22 cellular contexts compared by ENCODE assay signal in the genomic region with DNA sequence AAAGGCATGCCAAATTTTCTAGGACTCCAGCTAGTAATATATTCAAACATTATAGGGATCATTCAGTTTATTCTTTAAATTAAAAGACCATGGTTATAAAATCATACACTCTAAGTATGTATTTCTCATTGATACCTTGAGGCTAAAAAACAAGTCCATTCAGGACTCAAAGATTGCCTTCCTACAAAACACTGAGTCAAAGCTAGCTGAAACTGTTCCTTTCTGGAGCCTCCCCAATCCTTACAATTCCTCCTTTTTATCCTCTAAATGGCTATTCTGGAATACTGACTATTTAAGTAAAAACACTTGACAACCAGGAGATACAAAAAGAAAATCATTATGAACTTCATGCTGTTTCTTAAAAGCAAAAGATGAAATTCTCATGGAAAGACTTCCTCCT. TPM values are rescaled to one million over a fixed set of nuclear protein-coding genes. Genes with fewer than 3 reads are reported as not detected.
A peak's percentile ranks its signal among the peaks of the same experiment; 100 is the strongest.
DNase-seq lines count a peak whose midpoint lies in the region; ATAC-seq, FAIRE-seq and TF ChIP-seq lines count a peak whose summit lies in the region.
"Had no signal": no experiment of that assay in that cellular context is flagged by ENCODE, and none has a peak within 500 bp of the region (broad histone marks: within the 10 kb centered on the region; RNA-seq: fewer than 3 reads in every experiment).

No MANE protein-coding gene starts in this region.

- no peaks in the 10 kb centered on the region for H3K27me3 ChIP-seq in bronchial epithelial cell (ENCODE audit: control insufficient read depth, insufficient read depth, low read length)
- peaks cover 2% of the 10 kb centered on the region for H3K27me3 ChIP-seq in foreskin keratinocyte
- H3K27me3 ChIP-seq: BLaER1 had no signal

- H3K9me3 Mint-ChIP-seq in neural crest cell: no peaks in the 10 kb centered on the region
- H3K9me3 Mint-ChIP-seq: CD4-positive, alpha-beta T cell; CD8-positive, alpha-beta memory T cell; HFFc6 had no signal

- no peak overlapping the region for H3K4me3 ChIP-seq in bronchial epithelial cell (ENCODE audit: low read depth, low read length)
- H3K4me3 ChIP-seq: BLaER1, GM12878, HAP-1 had no signal

- peaks cover 10% of the 10 kb centered on the region for H3K4me1 Mint-ChIP-seq in neural crest cell

- ATAC-seq in foreskin keratinocyte (no peak), GM19351 (IDR thresholded peaks at IDR 0.05; ENCODE audit: unreplicated experiment) (no peak), GM21447 (IDR thresholded peaks at IDR 0.05; ENCODE audit: unreplicated experiment) (no peak)
- ATAC-seq: GM12878 had no signal

- DNase-seq in bronchial epithelial cell (ENCODE audit: low read depth): peak; percentile 47
- DNase-seq in foreskin keratinocyte: peak; percentile 12 to 58
- DNase-seq in neural crest cell (ENCODE audit: low read depth, low spot score): no peak
- no peak for DNase-seq in AG20443 (ENCODE audit: low spot score)
- DNase-seq: CD4-positive, alpha-beta T cell; CD8-positive, alpha-beta memory T cell; DMS 273 treated with DMSO at 0.1 percent for 48 hours; DMS79; EL; GDM1; GOT3; HFFc6 had no signal

- TF ChIP-seq CTCF in bronchial epithelial cell (IDR thresholded peaks at IDR 0.05; ENCODE audit: insufficient read depth, low read length, severe bottlenecking): no peak
- TF ChIP-seq CTCF in foreskin keratinocyte (conservative IDR thresholded peaks at IDR 0.05): no peak
- TF ChIP-seq CTCF in neural crest cell (conservative IDR thresholded peaks at IDR 0.05): no peak

- no peaks in the 10 kb centered on the region for H3K36me3 ChIP-seq in bronchial epithelial cell (ENCODE audit: control insufficient read depth, insufficient read depth, low read length)
- H3K36me3 ChIP-seq: BLaER1, HAP-1 had no signal

- H3K27ac ChIP-seq in foreskin keratinocyte: peak overlapping the region; percentile 33
- H3K27ac ChIP-seq: BLaER1, C4-2B had no signal

- H3K27me3 Mint-ChIP-seq in neural crest cell (ENCODE audit: low read depth): peaks cover 7% of the 10 kb centered on the region
- H3K27me3 Mint-ChIP-seq: CD4-positive, alpha-beta T cell had no signal

- H3K27ac Mint-ChIP-seq in neural crest cell (ENCODE audit: unreplicated experiment): no peak overlapping the region
- H3K27ac Mint-ChIP-seq: B cell; CD4-positive, alpha-beta T cell; HFFc6 had no signal

- peak overlapping the region; percentile 11 for H3K4me3 Mint-ChIP-seq in neural crest cell
- H3K4me3 Mint-ChIP-seq: B cell; CD4-positive, alpha-beta T cell; HFFc6 had no signal

- H3K36me3 Mint-ChIP-seq in neural crest cell (ENCODE audit: low read depth): no peaks in the 10 kb centered on the region

- no peak for FAIRE-seq in bronchial epithelial cell (lab: Jason Lieb, UNC)
- FAIRE-seq: D721Med, GM12878, GM19239, H54 had no signal

- H3K4me1 ChIP-seq in foreskin keratinocyte: peaks cover 10% of the 10 kb centered on the region

RNA-seq across cellular contexts. Expression of a gene that starts 4.9 kb away (rescaled TPM):
- total RNA-seq in bronchial epithelial cell (35.1 and 53.7 TPM in 2 replicates), foreskin keratinocyte (70.2 and 72.5 TPM in 2 replicates), neural crest cell (72.4 and 73.8 TPM in 2 replicates)
- polyA plus RNA-seq in foreskin keratinocyte: 50.0 and 54.6 TPM in 2 replicates

RNA-seq across cellular contexts. Expression of a gene that starts 40.5 kb away (rescaled TPM):
- 419 and 486 TPM in 2 replicates for total RNA-seq in bronchial epithelial cell
- 364 and 470 TPM in 2 replicates for total RNA-seq in foreskin keratinocyte
- polyA plus RNA-seq in foreskin keratinocyte: 560 and 763 TPM in 2 replicates
- total RNA-seq in neural crest cell: 11.1 and 12.3 TPM in 2 replicates

RNA-seq across cellular contexts. Expression of a gene that starts 48.6 kb away (rescaled TPM):
- total RNA-seq in bronchial epithelial cell (10.6 and 11.8 TPM in 2 replicates), foreskin keratinocyte (15.9 and 16.7 TPM in 2 replicates), neural crest cell (25.7 and 26.5 TPM in 2 replicates)
- 19.3 and 24.5 TPM in 2 replicates for polyA plus RNA-seq in foreskin keratinocyte

Comparison
In these comparisons a context has a peak if more than half of its experiments do, and no peak if none do; other contexts are left out.
1. DNase-seq: peak in bronchial epithelial cell (single experiment) and foreskin keratinocyte (2 of 2); none in neural crest cell (single experiment) and AG20443 (single experiment).
2. RNA of a gene that starts 40.5 kb away (total RNA-seq): 419 to 486 TPM in bronchial epithelial cell and 364 to 470 TPM in foreskin keratinocyte; 11.1 to 12.3 TPM in neural crest cell; every median in the first group is over 10 times any median in the second.